ENCODE assay signal across 24 cellular contexts in genomic region chr7:29100857-29101256, GRCh38. TPM values are rescaled to one million over a fixed set of nuclear protein-coding genes. Genes with fewer than 3 reads are reported as not detected.
"Had no signal": no experiment of that assay in that cellular context is flagged by ENCODE, and none has a peak within 500 bp of the region (broad histone marks: within the 10 kb centered on the region; RNA-seq: fewer than 3 reads in every experiment).

No MANE protein-coding gene starts in this region.

- H3K9me3 Mint-ChIP-seq: activated CD8-positive, alpha-beta T cell treated with anti-CD3 and anti-CD28 coated beads for 36 hours; activated naive CD4-positive, alpha-beta T cell treated with anti-CD3 and anti-CD28 coated beads, Interleukin-2, amount 50 U/mL, for 72 hours; stimulated activated naive CD8-positive, alpha-beta T cell treated with anti-CD3 and anti-CD28 coated beads, Interleukin-15, Interleukin-2, amounts not matched to agents 100 ng/mL and 50 ng/mL, for 24 hours; T-helper 1 cell treated with Interleukin-12 subunit alpha and Interleukin-12 subunit beta and Interleukin-4 antibody, amounts not matched to agents 30 μg/mL and 1 μg/mL, for 36 hours had no signal

- H3K36me3 ChIP-seq: pancreas, suprapubic skin, tibial nerve had no signal

- H3K9ac ChIP-seq: SK-N-SH had no signal

- H3K9me2 ChIP-seq: SK-N-SH had no signal

- H3K27ac ChIP-seq: body of pancreas, pancreas, suprapubic skin had no signal

- H3K4me3 ChIP-seq: body of pancreas, esophagus muscularis mucosa, pancreas, psoas muscle, suprapubic skin, tibial nerve had no signal

- H3K4me3 Mint-ChIP-seq: activated CD8-positive, alpha-beta T cell treated with anti-CD3 and anti-CD28 coated beads for 36 hours; stimulated activated naive CD8-positive, alpha-beta T cell treated with anti-CD3 and anti-CD28 coated beads, Interleukin-15, Interleukin-2, amounts not matched to agents 100 ng/mL and 50 ng/mL, for 24 hours; T-helper 1 cell treated with Interleukin-12 subunit alpha and Interleukin-12 subunit beta and Interleukin-4 antibody, amounts not matched to agents 30 μg/mL and 1 μg/mL, for 36 hours had no signal

- H3K27me3 Mint-ChIP-seq: activated CD8-positive, alpha-beta T cell treated with anti-CD3 and anti-CD28 coated beads for 36 hours; stimulated activated naive CD8-positive, alpha-beta T cell treated with anti-CD3 and anti-CD28 coated beads, Interleukin-15, Interleukin-2, amounts not matched to agents 100 ng/mL and 50 ng/mL, for 24 hours had no signal

- DNase-seq: activated CD4-positive, alpha-beta T cell treated with anti-CD3 and anti-CD28 coated beads for 1 hour; activated CD4-positive, alpha-beta T cell treated with anti-CD3 and anti-CD28 coated beads, Interleukin-2, amount 50 U/mL, for 1 hour; activated CD8-positive, alpha-beta T cell treated with anti-CD3 and anti-CD28 coated beads for 36 hours; activated naive CD4-positive, alpha-beta T cell; activated T-cell treated with anti-CD3 and anti-CD28 coated beads, Interleukin-2, amount 50 U/mL, for 48 hours; aorta; body of pancreas; dermis blood vessel endothelial cell; effector CD4-positive, alpha-beta T cell; islet precursor cell; mammary epithelial cell; nucleus accumbens; pancreas; psoas muscle; SK-N-SH; stimulated activated CD4-positive, alpha-beta T cell treated with anti-CD3 and anti-CD28 coated beads, Interleukin-2, amount 100 ng/mL, for 48 hours; SW 1271; T-helper 9 cell had no signal

- H3K9me3 ChIP-seq: body of pancreas, esophagus muscularis mucosa, pancreas, psoas muscle, SK-N-SH, suprapubic skin, tibial nerve had no signal

- H3K27ac Mint-ChIP-seq: activated CD8-positive, alpha-beta T cell treated with anti-CD3 and anti-CD28 coated beads for 36 hours; activated naive CD4-positive, alpha-beta T cell treated with anti-CD3 and anti-CD28 coated beads, Interleukin-2, amount 50 U/mL, for 72 hours; stimulated activated naive CD8-positive, alpha-beta T cell treated with anti-CD3 and anti-CD28 coated beads, Interleukin-15, Interleukin-2, amounts not matched to agents 100 ng/mL and 50 ng/mL, for 24 hours; T-helper 1 cell treated with Interleukin-12 subunit alpha and Interleukin-12 subunit beta and Interleukin-4 antibody, amounts not matched to agents 30 μg/mL and 1 μg/mL, for 36 hours had no signal

- H3K4me1 ChIP-seq: body of pancreas had no signal

- H3K27me3 ChIP-seq: body of pancreas, esophagus muscularis mucosa, pancreas, suprapubic skin, tibial nerve had no signal

- H3K4me2 ChIP-seq: SK-N-SH had no signal

- H3K36me3 Mint-ChIP-seq: activated naive CD4-positive, alpha-beta T cell treated with anti-CD3 and anti-CD28 coated beads, Interleukin-2, amount 50 U/mL, for 72 hours had no signal

RNA-seq across cellular contexts. Expression of gene CPVL, which starts 45.5 kb away (rescaled TPM):
- total RNA-seq: activated CD8-positive, alpha-beta T cell treated with anti-CD3 and anti-CD28 coated beads for 36 hours; activated naive CD4-positive, alpha-beta T cell treated with anti-CD3 and anti-CD28 coated beads, Interleukin-2, amount 50 U/mL, for 72 hours; mammary epithelial cell had no signal
